9 cellular contexts compared by ENCODE assay signal in genomic region chr10:109957092-109957797, GRCh38. TPM values are rescaled to one million over a fixed set of nuclear protein-coding genes. Genes with fewer than 3 reads are reported as not detected.
A peak's percentile ranks its signal among the peaks of the same experiment; 100 is the strongest.
DNase-seq lines count a peak whose midpoint lies in the region; ATAC-seq, FAIRE-seq and TF ChIP-seq lines count a peak whose summit lies in the region.
"Had no signal": no experiment of that assay in that cellular context is flagged by ENCODE, and none has a peak within 500 bp of the region (broad histone marks: within the 10 kb centered on the region; RNA-seq: fewer than 3 reads in every experiment).

No MANE protein-coding gene starts in this region.

- no peak overlapping the region for H3K4me2 ChIP-seq in SU-DHL-6 (ENCODE audit: low read depth, low read length, poor library complexity, severe bottlenecking)
- no peak overlapping the region for H3K4me2 ChIP-seq in hepatocyte

- H3K27me3 ChIP-seq in SU-DHL-6 (ENCODE audit: low read length) (no peaks in the 10 kb centered on the region), hepatocyte (no peaks in the 10 kb centered on the region)

- H3F3A ChIP-seq in SU-DHL-6 (ENCODE audit: insufficient read depth), result no peaks in the 10 kb centered on the region

- H2AFZ ChIP-seq in SU-DHL-6 (ENCODE audit: low read depth, low read length, severe bottlenecking), result peak overlapping the region; percentile 49
- H2AFZ ChIP-seq in hepatocyte, result no peak overlapping the region

- BruUV-seq in Calu3 (replicated peaks; lab: Mats Ljungman, UMichigan), result no TSS peak

- H3K4me1 ChIP-seq in hepatocyte (ENCODE audit: insufficient read depth), result peaks cover 15% of the 10 kb centered on the region

- ATAC-seq in GM21367 (IDR thresholded peaks at IDR 0.05; ENCODE audit: unreplicated experiment), result peak; percentile 97
- ATAC-seq in HG03196 (IDR thresholded peaks at IDR 0.05; ENCODE audit: unreplicated experiment), result peak; percentile 96

- CTCF ChIA-PET in Calu3 (lab: Charles Lee), result no interaction called here

- no peaks in the 10 kb centered on the region for H3K9me2 ChIP-seq in SU-DHL-6 (replicated peaks; ENCODE audit: insufficient read depth, low read length)
- H3K9me2 ChIP-seq in hepatocyte (replicated peaks; ENCODE audit: insufficient read depth), result no peaks in the 10 kb centered on the region

- no peaks in the 10 kb centered on the region for H3K36me3 ChIP-seq in SU-DHL-6 (ENCODE audit: low read length)
- no peaks in the 10 kb centered on the region for H3K36me3 ChIP-seq in hepatocyte (replicated peaks; ENCODE audit: insufficient read depth, low read depth)

- peak; percentile 92 for FAIRE-seq in GM12891 (lab: Jason Lieb, UNC)

- 92% methylated on average over 9 of the region's 9 CpGs for WGBS in hepatocyte (ENCODE audit: low lambda C conversion rate, missing lambda C conversion rate)

- TF ChIP-seq CTCF in SU-DHL-6 (IDR thresholded peaks at IDR 0.05; ENCODE audit: insufficient read depth, low read length, poor library complexity, severe bottlenecking) (no peak), hepatocyte (IDR thresholded peaks at IDR 0.05; ENCODE audit: poor library complexity) (no peak), Calu3 (IDR thresholded peaks at IDR 0.05; ENCODE audit: unreplicated experiment) (no peak)

- H3K27ac ChIP-seq in SU-DHL-6 (ENCODE audit: low read depth, low read length) (no peak overlapping the region), hepatocyte (no peak overlapping the region)

- DNase-seq in GM12891 (ENCODE audit: insufficient read length, low spot score) (peak; percentile 44), hepatocyte (ENCODE audit: low spot score) (no peak), glomerular visceral epithelial cell (ENCODE audit: extremely low spot score) (no peak), Calu3 (no peak), HPDE6-E6E7 (ENCODE audit: extremely low spot score) (no peak)

- H3K27ac Mint-ChIP-seq in Calu3 (ENCODE audit: unreplicated experiment), result no peak overlapping the region
- H3K27ac Mint-ChIP-seq: activated CD8-positive, alpha-beta T cell treated with anti-CD3 and anti-CD28 coated beads for 36 hours had no signal

- H3K79me2 ChIP-seq in SU-DHL-6 (ENCODE audit: insufficient read depth, low read length), result no peaks in the 10 kb centered on the region
- no peaks in the 10 kb centered on the region for H3K79me2 ChIP-seq in hepatocyte

- H3K9me3 Mint-ChIP-seq in Calu3 (ENCODE audit: low read depth, unreplicated experiment), result no peaks in the 10 kb centered on the region
- H3K9me3 Mint-ChIP-seq: activated CD8-positive, alpha-beta T cell treated with anti-CD3 and anti-CD28 coated beads for 36 hours had no signal

- H3K4me3 ChIP-seq in SU-DHL-6 (ENCODE audit: insufficient read depth, low read length, poor library complexity, severe bottlenecking), result no peak overlapping the region
- no peak overlapping the region for H3K4me3 ChIP-seq in hepatocyte

- no peaks in the 10 kb centered on the region for H4K20me1 ChIP-seq in SU-DHL-6 (ENCODE audit: low read depth, low read length)
- H4K20me1 ChIP-seq in hepatocyte (ENCODE audit: insufficient read depth, poor library complexity, severe bottlenecking), result no peaks in the 10 kb centered on the region

- no peaks in the 10 kb centered on the region for H3K9me3 ChIP-seq in SU-DHL-6 (ENCODE audit: insufficient read depth, low read length)
- H3K9me3 ChIP-seq in hepatocyte (ENCODE audit: low read depth), result no peaks in the 10 kb centered on the region

- no peak overlapping the region for H3K4me3 Mint-ChIP-seq in Calu3 (ENCODE audit: low read depth, unreplicated experiment)
- H3K4me3 Mint-ChIP-seq: activated CD8-positive, alpha-beta T cell treated with anti-CD3 and anti-CD28 coated beads for 36 hours had no signal

- H3K9ac ChIP-seq in SU-DHL-6 (ENCODE audit: low read length), result no peak overlapping the region

- peaks cover 15% of the 10 kb centered on the region for H3K4me1 Mint-ChIP-seq in Calu3 (ENCODE audit: low read depth, unreplicated experiment)

- H3K27me3 Mint-ChIP-seq in Calu3 (ENCODE audit: unreplicated experiment), result no peaks in the 10 kb centered on the region
- H3K27me3 Mint-ChIP-seq: activated CD8-positive, alpha-beta T cell treated with anti-CD3 and anti-CD28 coated beads for 36 hours had no signal

- H3K36me3 Mint-ChIP-seq in Calu3 (ENCODE audit: insufficient read depth, unreplicated experiment), result peaks cover 6% of the 10 kb centered on the region

- TF ChIP-seq POLR2A in GM12891 (IDR thresholded peaks at IDR 0.05; ENCODE audit: low read depth, low read length), result no peak

- intact Hi-C loops in Calu3 (cut with micrococcal nuclease; ENCODE audit: unreplicated experiment), result no loop called here

TF ChIP-seq in GM12891, 5 proteins besides CTCF, POLR2A, EP300 and RAD21:
- TF ChIP-seq SPI1 (IDR thresholded peaks at IDR 0.05; ENCODE audit: low read depth, low read length), result 0 out of 2 replicates have a peak, but pooled peaks have one; percentile 3
- no peak for TF ChIP-seq POLR2AphosphoS5 (IDR thresholded peaks at IDR 0.05; ENCODE audit: low read depth, low read length)
- peak; percentile 98 for TF ChIP-seq PAX5 (IDR thresholded peaks at IDR 0.05; ENCODE audit: insufficient read depth, low read length, severe bottlenecking)
- peak; percentile 36; the same call in 1 of the 2 replicates for TF ChIP-seq POU2F2 (IDR thresholded peaks at IDR 0.05; ENCODE audit: low read depth, low read length)
- no peak for TF ChIP-seq TAF1 (IDR thresholded peaks at IDR 0.05; ENCODE audit: low read depth, low read length)

RNA-seq across cellular contexts. Expression of gene XPNPEP1, which starts 33.9 kb away (rescaled TPM):
- 40.8 TPM for polyA plus RNA-seq in GM12891 (2012; ENCODE audit: low read depth, missing spikeins)
- 89.7 and 99.4 TPM in 2 replicates for total RNA-seq in hepatocyte
- 40.2 and 55.5 TPM in 2 replicates for polyA plus RNA-seq in hepatocyte
- 50.0 and 63.4 TPM in 2 replicates for total RNA-seq in Calu3 (2022)

RNA-seq across cellular contexts. Expression of gene ADD3, which starts 50.5 kb away (rescaled TPM):
- 18.9 TPM for polyA plus RNA-seq in GM12891 (2012; ENCODE audit: low read depth, missing spikeins)
- total RNA-seq in hepatocyte, result 206 and 216 TPM in 2 replicates
- polyA plus RNA-seq in hepatocyte, result 83.2 and 88.6 TPM in 2 replicates
- total RNA-seq in Calu3 (2022), result 54.9 and 64.4 TPM in 2 replicates
